ENCODE assay signal across 1 cellular context in the genomic region with DNA sequence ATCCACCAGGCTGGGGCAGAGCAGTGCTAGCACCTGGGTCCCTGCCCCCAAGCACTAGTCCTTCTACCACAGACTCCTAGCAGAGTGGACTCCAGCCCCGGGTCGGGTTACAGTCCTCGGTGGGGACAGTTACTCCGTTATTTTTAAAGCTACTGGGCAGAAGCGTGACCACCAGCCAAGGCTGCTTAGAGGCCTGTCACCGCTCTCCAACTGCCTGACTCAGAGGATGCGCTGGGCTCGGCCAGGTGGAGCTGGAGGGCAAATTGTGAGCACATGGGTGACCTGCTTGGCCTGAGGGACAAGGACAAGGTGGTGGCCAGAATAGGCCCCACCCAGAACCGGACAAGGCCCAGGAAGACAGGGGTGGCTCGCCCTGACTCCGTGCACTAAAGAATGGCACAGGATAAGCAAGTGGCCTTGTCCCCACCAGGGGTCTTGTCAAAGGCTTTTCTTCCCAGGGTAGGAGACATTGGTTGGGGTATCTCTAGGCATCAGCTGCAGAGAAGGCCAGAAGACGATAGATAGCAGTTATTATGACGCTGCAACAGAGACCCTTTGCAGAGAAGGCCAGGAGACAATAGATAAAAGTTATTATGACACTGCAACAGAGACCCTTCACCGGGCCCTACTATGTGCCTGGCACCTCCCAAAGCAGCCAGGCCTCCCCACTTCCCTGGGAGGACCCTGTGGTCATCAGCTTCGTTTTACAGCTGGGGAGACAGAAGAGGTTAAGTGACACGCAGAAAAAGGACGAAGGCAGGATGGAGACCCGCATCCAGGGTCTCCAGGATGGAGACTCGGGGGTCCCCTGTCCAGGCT.
TF ChIP-seq lines count a peak whose summit lies in the region.

No MANE protein-coding gene starts in this region.

TF ChIP-seq in K562, 482 proteins besides CTCF, POLR2A, EP300 and RAD21 (continued from another document and continues in another):
- TF ChIP-seq, protein P1, sequence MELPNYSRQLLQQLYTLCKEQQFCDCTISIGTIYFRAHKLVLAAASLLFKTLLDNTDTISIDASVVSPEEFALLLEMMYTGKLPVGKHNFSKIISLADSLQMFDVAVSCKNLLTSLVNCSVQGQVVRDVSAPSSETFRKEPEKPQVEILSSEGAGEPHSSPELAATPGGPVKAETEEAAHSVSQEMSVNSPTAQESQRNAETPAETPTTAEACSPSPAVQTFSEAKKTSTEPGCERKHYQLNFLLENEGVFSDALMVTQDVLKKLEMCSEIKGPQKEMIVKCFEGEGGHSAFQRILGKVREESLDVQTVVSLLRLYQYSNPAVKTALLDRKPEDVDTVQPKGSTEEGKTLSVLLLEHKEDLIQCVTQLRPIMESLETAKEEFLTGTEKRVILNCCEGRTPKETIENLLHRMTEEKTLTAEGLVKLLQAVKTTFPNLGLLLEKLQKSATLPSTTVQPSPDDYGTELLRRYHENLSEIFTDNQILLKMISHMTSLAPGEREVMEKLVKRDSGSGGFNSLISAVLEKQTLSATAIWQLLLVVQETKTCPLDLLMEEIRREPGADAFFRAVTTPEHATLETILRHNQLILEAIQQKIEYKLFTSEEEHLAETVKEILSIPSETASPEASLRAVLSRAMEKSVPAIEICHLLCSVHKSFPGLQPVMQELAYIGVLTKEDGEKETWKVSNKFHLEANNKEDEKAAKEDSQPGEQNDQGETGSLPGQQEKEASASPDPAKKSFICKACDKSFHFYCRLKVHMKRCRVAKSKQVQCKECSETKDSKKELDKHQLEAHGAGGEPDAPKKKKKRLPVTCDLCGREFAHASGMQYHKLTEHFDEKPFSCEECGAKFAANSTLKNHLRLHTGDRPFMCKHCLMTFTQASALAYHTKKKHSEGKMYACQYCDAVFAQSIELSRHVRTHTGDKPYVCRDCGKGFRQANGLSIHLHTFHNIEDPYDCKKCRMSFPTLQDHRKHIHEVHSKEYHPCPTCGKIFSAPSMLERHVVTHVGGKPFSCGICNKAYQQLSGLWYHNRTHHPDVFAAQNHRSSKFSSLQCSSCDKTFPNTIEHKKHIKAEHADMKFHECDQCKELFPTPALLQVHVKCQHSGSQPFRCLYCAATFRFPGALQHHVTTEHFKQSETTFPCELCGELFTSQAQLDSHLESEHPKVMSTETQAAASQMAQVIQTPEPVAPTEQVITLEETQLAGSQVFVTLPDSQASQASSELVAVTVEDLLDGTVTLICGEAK (IDR thresholded peaks at IDR 0.05), result no peak
- TF ChIP-seq, protein P1 (CRISPR knock-in tag; IDR thresholded peaks at IDR 0.05), result no peak
- TF ChIP-seq ZNF134 (CRISPR knock-in tag; conservative IDR thresholded peaks at IDR 0.05), result no peak
- TF ChIP-seq HIVEP1 (CRISPR knock-in tag; IDR thresholded peaks at IDR 0.05), result no peak
- TF ChIP-seq IRF1 (CRISPR knock-in tag; IDR thresholded peaks at IDR 0.05; ENCODE audit: borderline replicate concordance), result no peak
- no peak for TF ChIP-seq ZEB2 (IDR thresholded peaks at IDR 0.05)
- no peak for TF ChIP-seq BRF2 (IDR thresholded peaks at IDR 0.05; ENCODE audit: borderline replicate concordance, insufficient read depth, insufficient read length)
- peak; percentile 72 for TF ChIP-seq DPF2 (IDR thresholded peaks at IDR 0.05)
- no peak for TF ChIP-seq ZBTB12 (CRISPR knock-in tag; IDR thresholded peaks at IDR 0.05)
- peak; percentile 24; the same call in 1 of the 2 replicates for TF ChIP-seq EP400 (IDR thresholded peaks at IDR 0.05)
- no peak for TF ChIP-seq IFI16 (CRISPR knock-in tag; IDR thresholded peaks at IDR 0.05)
- TF ChIP-seq ARHGAP35 (IDR thresholded peaks at IDR 0.05; ENCODE audit: partially characterized antibody), result no peak
- no peak for TF ChIP-seq RUNX1 (IDR thresholded peaks at IDR 0.05; ENCODE audit: low read depth)
- TF ChIP-seq ZNF639 (CRISPR knock-in tag; conservative IDR thresholded peaks at IDR 0.05 in 1 of 2, IDR thresholded peaks at IDR 0.05 in 1 of 2), result no peak
- TF ChIP-seq ZBTB33 (CRISPR knock-in tag; IDR thresholded peaks at IDR 0.05), result no peak
- TF ChIP-seq IRF2 (CRISPR knock-in tag; IDR thresholded peaks at IDR 0.05), result no peak
- TF ChIP-seq KLF10 (CRISPR knock-in tag; IDR thresholded peaks at IDR 0.05), result no peak
- no peak for TF ChIP-seq ZNF184 (CRISPR knock-in tag; IDR thresholded peaks at IDR 0.05)
- TF ChIP-seq ATF7 (IDR thresholded peaks at IDR 0.05), result peak; percentile 14; the same call in 1 of the 2 replicates
- 0 out of 2 replicates have a peak, but pooled peaks have one; percentile 7 for TF ChIP-seq SMARCE1 (IDR thresholded peaks at IDR 0.05)
- TF ChIP-seq, protein P2, sequence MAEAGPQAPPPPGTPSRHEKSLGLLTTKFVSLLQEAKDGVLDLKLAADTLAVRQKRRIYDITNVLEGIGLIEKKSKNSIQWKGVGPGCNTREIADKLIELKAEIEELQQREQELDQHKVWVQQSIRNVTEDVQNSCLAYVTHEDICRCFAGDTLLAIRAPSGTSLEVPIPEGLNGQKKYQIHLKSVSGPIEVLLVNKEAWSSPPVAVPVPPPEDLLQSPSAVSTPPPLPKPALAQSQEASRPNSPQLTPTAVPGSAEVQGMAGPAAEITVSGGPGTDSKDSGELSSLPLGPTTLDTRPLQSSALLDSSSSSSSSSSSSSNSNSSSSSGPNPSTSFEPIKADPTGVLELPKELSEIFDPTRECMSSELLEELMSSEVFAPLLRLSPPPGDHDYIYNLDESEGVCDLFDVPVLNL (CRISPR knock-in tag; IDR thresholded peaks at IDR 0.05; ENCODE audit: low read depth), result no peak
- TF ChIP-seq, protein P3, sequence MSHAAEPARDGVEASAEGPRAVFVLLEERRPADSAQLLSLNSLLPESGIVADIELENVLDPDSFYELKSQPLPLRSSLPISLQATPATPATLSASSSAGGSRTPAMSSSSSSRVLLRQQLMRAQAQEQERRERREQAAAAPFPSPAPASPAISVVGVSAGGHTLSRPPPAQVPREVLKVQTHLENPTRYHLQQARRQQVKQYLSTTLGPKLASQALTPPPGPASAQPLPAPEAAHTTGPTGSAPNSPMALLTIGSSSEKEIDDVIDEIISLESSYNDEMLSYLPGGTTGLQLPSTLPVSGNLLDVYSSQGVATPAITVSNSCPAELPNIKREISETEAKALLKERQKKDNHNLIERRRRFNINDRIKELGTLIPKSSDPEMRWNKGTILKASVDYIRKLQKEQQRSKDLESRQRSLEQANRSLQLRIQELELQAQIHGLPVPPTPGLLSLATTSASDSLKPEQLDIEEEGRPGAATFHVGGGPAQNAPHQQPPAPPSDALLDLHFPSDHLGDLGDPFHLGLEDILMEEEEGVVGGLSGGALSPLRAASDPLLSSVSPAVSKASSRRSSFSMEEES (CRISPR knock-in tag; IDR thresholded peaks at IDR 0.05), result no peak
- no peak for TF ChIP-seq LEF1 (IDR thresholded peaks at IDR 0.05)
- no peak for TF ChIP-seq YBX1 (IDR thresholded peaks at IDR 0.05)
- TF ChIP-seq E2F6 (IDR thresholded peaks at IDR 0.05; ENCODE audit: borderline replicate concordance in 1 of 2, extremely low read depth in 1 of 2, insufficient read depth in 1 of 2, insufficient read length in 1 of 2, low read depth in 1 of 2, low read length in 1 of 2, poor library complexity in 1 of 2, severe bottlenecking in 1 of 2), result no peak
- TF ChIP-seq, protein P4, sequence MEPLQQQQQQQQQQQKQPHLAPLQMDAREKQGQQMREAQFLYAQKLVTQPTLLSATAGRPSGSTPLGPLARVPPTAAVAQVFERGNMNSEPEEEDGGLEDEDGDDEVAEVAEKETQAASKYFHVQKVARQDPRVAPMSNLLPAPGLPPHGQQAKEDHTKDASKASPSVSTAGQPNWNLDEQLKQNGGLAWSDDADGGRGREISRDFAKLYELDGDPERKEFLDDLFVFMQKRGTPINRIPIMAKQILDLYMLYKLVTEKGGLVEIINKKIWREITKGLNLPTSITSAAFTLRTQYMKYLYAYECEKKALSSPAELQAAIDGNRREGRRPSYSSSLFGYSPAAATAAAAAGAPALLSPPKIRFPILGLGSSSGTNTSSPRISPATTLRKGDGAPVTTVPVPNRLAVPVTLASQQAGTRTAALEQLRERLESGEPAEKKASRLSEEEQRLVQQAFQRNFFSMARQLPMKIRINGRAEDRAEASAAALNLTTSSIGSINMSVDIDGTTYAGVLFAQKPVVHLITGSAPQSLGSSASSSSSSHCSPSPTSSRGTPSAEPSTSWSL (CRISPR knock-in tag; IDR thresholded peaks at IDR 0.05; ENCODE audit: borderline replicate concordance), result no peak
- TF ChIP-seq, protein P5, sequence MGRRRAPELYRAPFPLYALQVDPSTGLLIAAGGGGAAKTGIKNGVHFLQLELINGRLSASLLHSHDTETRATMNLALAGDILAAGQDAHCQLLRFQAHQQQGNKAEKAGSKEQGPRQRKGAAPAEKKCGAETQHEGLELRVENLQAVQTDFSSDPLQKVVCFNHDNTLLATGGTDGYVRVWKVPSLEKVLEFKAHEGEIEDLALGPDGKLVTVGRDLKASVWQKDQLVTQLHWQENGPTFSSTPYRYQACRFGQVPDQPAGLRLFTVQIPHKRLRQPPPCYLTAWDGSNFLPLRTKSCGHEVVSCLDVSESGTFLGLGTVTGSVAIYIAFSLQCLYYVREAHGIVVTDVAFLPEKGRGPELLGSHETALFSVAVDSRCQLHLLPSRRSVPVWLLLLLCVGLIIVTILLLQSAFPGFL (CRISPR knock-in tag; IDR thresholded peaks at IDR 0.05), result no peak
